1 cellular context compared by ENCODE assay signal in the genomic region with DNA sequence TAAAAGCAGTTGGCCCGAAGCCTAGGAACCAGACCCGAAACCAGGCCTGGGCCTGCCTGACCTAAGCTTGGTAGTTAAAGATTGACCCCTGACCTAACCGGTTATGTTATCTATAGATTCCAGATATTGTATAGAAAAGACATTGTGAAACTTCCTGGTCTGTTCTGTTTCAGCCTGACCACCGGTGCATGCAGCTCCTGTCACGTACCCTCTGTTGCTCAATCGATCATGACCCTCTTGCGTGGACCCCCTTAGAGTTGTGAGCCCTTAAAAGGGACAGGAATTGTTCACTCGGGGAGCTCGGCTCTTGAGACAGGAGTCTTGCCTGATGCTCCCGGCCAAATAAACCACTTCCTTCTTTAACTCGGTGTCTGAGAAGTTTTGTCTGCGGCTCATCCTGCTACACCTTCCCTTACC.
TF ChIP-seq lines count a peak whose summit lies in the region.
"Not testable (repeated sequence)": the region's sequence is repeated elsewhere in the genome, so short reads cannot be mapped to it uniquely, and the experiment has no call there.

No MANE protein-coding gene starts in this region.

TF ChIP-seq in K562, 482 proteins besides CTCF, POLR2A, EP300 and RAD21:
- TF ChIP-seq GABPA (tag; conservative IDR thresholded peaks at IDR 0.05; ENCODE audit: low read depth): 0 out of 2 replicates have a peak, but pooled peaks have one; percentile 18
- TF ChIP-seq NR2C1 (IDR thresholded peaks at IDR 0.05); CEBPG (CRISPR knock-in tag; IDR thresholded peaks at IDR 0.05): not testable (repeated sequence)
- peak; percentile 34; the same call in 1 of the 2 replicates for TF ChIP-seq NR2C1 (tag; IDR thresholded peaks at IDR 0.05)
- TF ChIP-seq SPI1 (IDR thresholded peaks at IDR 0.05; ENCODE audit: borderline replicate concordance, low read depth, low read length): peak; percentile 48; the same call in 1 of the 2 replicates
- peak; percentile 61 for TF ChIP-seq CEBPB (tag; IDR thresholded peaks at IDR 0.05)
- peak in 1 of 2 experiments; percentile 43; a peak in 1 of 4 replicates for TF ChIP-seq CEBPG (tag; conservative IDR thresholded peaks at IDR 0.05 in 1 of 2, IDR thresholded peaks at IDR 0.05 in 1 of 2)
- 0 out of 2 replicates have a peak, but pooled peaks have one; percentile 19 for TF ChIP-seq NR2C2 (CRISPR knock-in tag; IDR thresholded peaks at IDR 0.05)
- peak; percentile 83 for TF ChIP-seq NR2C2 (tag; IDR thresholded peaks at IDR 0.05)
- TF ChIP-seq, protein P1, sequence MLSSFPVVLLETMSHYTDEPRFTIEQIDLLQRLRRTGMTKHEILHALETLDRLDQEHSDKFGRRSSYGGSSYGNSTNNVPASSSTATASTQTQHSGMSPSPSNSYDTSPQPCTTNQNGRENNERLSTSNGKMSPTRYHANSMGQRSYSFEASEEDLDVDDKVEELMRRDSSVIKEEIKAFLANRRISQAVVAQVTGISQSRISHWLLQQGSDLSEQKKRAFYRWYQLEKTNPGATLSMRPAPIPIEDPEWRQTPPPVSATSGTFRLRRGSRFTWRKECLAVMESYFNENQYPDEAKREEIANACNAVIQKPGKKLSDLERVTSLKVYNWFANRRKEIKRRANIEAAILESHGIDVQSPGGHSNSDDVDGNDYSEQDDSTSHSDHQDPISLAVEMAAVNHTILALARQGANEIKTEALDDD (IDR thresholded peaks at IDR 0.05): peak; percentile 44; the same call in 1 of the 2 replicates
